11 cellular contexts compared by ENCODE assay signal in the genomic region with DNA sequence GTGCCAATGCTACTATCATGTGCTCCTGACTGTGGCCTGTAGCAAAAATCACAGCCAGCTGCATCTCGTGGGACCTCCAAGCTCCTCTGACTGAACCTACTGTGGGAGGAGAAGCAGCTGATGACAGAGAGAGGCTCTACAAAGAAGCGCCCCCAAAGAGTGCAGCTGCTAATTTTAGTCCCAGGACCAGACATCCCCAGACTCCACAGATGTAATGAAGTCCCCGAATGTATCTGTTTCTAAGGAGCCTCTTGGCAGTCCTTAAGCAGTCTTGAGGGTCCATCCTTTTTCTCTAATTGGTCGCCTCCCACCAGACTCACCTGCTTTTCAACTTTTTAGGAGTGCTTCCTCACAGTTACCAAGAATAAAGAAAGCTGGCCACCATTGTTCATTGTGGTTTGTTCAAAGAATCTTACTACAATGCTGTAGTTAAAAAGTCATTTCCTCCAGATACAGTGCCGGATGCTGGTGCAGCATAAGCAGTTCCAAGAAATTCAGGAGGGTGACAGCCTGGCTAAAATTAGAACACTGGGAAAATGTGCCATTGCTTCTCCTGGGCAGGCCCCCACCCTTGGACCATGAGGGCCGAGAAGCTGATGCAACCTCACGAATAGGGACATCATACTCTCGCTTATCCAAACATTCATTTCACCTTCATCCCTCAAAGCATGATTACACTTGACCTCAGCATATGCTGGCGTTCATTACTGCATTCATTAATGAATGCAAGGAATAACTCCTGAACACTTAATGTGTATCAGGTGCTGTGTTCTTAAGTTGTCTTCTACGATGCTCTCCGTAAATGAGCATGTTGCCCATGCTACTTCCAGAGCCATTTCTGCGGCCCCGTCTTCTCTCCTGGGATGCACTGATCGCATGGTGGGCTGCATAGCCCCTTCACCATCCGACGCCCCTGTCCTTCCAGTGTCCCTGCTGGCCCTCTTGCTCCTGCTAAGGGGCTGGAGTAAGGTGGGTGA.
DNase-seq lines count a peak whose midpoint lies in the region; ATAC-seq and TF ChIP-seq lines count a peak whose summit lies in the region.
"Had no signal": no experiment of that assay in that cellular context is flagged by ENCODE, and none has a peak within 500 bp of the region (broad histone marks: within the 10 kb centered on the region; RNA-seq: fewer than 3 reads in every experiment).

No MANE protein-coding gene starts in this region.

- peaks cover 93% of the 10 kb centered on the region for H3K4me1 Mint-ChIP-seq in activated CD8-positive, alpha-beta T cell treated with anti-CD3 and anti-CD28 coated beads, Interleukin-2, amount 10 ng/mL, durations not matched to agents 7 days and 5 days (ENCODE audit: low read depth)

- DNase-seq in activated CD8-positive, alpha-beta T cell treated with anti-CD3 and anti-CD28 coated beads, Interleukin-2, amount 10 ng/mL, durations not matched to agents 7 days and 5 days, result peak; percentile 75
- peak in 4 of 5 donors; percentile 62 to 75 (median 70) for DNase-seq in heart left ventricle
- peak; percentile 17 for DNase-seq in stimulated activated CD4-positive, alpha-beta T cell treated with anti-CD3 and anti-CD28 coated beads, Interleukin-4, amount 100 ng/mL, for 24 hours
- no peak for DNase-seq in ascending aorta (ENCODE audit: low spot score in 2 of 2)
- DNase-seq: cortex of kidney, NCI-H1417, SW 1271 had no signal

- CTCF ChIA-PET in HEK293 (lab: Yijun Ruan, JAX), result no interaction called here
- CTCF ChIA-PET in activated CD8-positive, alpha-beta T cell treated with anti-CD3 and anti-CD28 coated beads, Interleukin-2, amount 10 ng/mL, durations not matched to agents 7 days and 5 days (lab: Charles Lee), result interaction anchor here (0.6 to 1.4 kb wide), 3 partner anchors 9 to 50 kb away, joined by 3 read pairs; no protein-coding TSS in a partner anchor

- H3K4me3 Mint-ChIP-seq in activated CD8-positive, alpha-beta T cell treated with anti-CD3 and anti-CD28 coated beads, Interleukin-2, amount 10 ng/mL, durations not matched to agents 7 days and 5 days, result peak overlapping the region; percentile 37

- H3K27ac Mint-ChIP-seq in activated CD8-positive, alpha-beta T cell treated with anti-CD3 and anti-CD28 coated beads, Interleukin-2, amount 10 ng/mL, durations not matched to agents 7 days and 5 days, result peak overlapping the region; percentile 93

- H3K36me3 ChIP-seq in HEK293 (ENCODE audit: control insufficient read depth in 2 of 2, insufficient read depth in 1 of 2, low read length in 2 of 2), result no peaks in the 10 kb centered on the region
- no peaks in the 10 kb centered on the region for H3K36me3 ChIP-seq in heart left ventricle
- no peaks in the 10 kb centered on the region for H3K36me3 ChIP-seq in ascending aorta

- TF ChIP-seq POLR2A in heart left ventricle (IDR thresholded peaks at IDR 0.05), result no peak

- no peaks in the 10 kb centered on the region for H3K27me3 Mint-ChIP-seq in activated CD8-positive, alpha-beta T cell treated with anti-CD3 and anti-CD28 coated beads, Interleukin-2, amount 10 ng/mL, durations not matched to agents 7 days and 5 days (ENCODE audit: low read depth)

- intact Hi-C loops in heart left ventricle (cut with DNase I) (loop anchor here in 6 of 10 donors (2.0 to 10.0 kb wide), 7 partner anchors 58 to 100 kb away; no protein-coding TSS in a partner anchor), ascending aorta (cut with DNase I) (no loop called here)

- peak; percentile 67 for ATAC-seq in activated CD8-positive, alpha-beta T cell treated with anti-CD3 and anti-CD28 coated beads, Interleukin-2, amount 10 ng/mL, durations not matched to agents 7 days and 5 days
- ATAC-seq in heart left ventricle (peak; percentile 87 to 93 (median 90)), GM21786 (IDR thresholded peaks at IDR 0.05; ENCODE audit: unreplicated experiment) (no peak), HG02678 (IDR thresholded peaks at IDR 0.05; ENCODE audit: unreplicated experiment) (no peak), GM18873 (IDR thresholded peaks at IDR 0.05; ENCODE audit: low FRiP score, unreplicated experiment) (no peak)

- TF ChIP-seq CTCF in HEK293 (tag by site-specific recombination; IDR thresholded peaks at IDR 0.05) (no peak), heart left ventricle (IDR thresholded peaks at IDR 0.05) (no peak), ascending aorta (IDR thresholded peaks at IDR 0.05) (no peak)

- H3K36me3 Mint-ChIP-seq in activated CD8-positive, alpha-beta T cell treated with anti-CD3 and anti-CD28 coated beads, Interleukin-2, amount 10 ng/mL, durations not matched to agents 7 days and 5 days (ENCODE audit: low read depth), result peaks cover 61% of the 10 kb centered on the region

- POLR2A ChIA-PET in HEK293 (lab: Yijun Ruan, JAX), result no interaction called here
- POLR2A ChIA-PET in activated CD8-positive, alpha-beta T cell treated with anti-CD3 and anti-CD28 coated beads, Interleukin-2, amount 10 ng/mL, durations not matched to agents 7 days and 5 days (lab: Charles Lee), result interaction anchor here (0.6 to 1.4 kb wide), 6 partner anchors 9 to 66 kb away, joined by 3 to 8 read pairs (median 6); partner anchors contain the start of gene LY86

- H3K4me1 ChIP-seq in HEK293 (ENCODE audit: control insufficient read depth, insufficient read depth, low read length) (no peaks in the 10 kb centered on the region), heart left ventricle (peaks cover 0 to 77% (median 33%) of the 10 kb centered on the region in 12 donors), ascending aorta (no peaks in the 10 kb centered on the region)

- H3K27me3 ChIP-seq in heart left ventricle, result no peaks in the 10 kb centered on the region
- no peaks in the 10 kb centered on the region for H3K27me3 ChIP-seq in ascending aorta

- H3K9me3 Mint-ChIP-seq in activated CD8-positive, alpha-beta T cell treated with anti-CD3 and anti-CD28 coated beads, Interleukin-2, amount 10 ng/mL, durations not matched to agents 7 days and 5 days (ENCODE audit: insufficient read depth), result peaks cover 7% of the 10 kb centered on the region

- no peaks in the 10 kb centered on the region for H3K9me3 ChIP-seq in HEK293 (ENCODE audit: control insufficient read depth, insufficient read depth, low read depth, low read length)
- H3K9me3 ChIP-seq in heart left ventricle, result no peaks in the 10 kb centered on the region
- no peaks in the 10 kb centered on the region for H3K9me3 ChIP-seq in ascending aorta

- WGBS in heart left ventricle, 4 donors, result 49 to 53% (median 52%) methylated on average over 16 of the region's 16 CpGs

- H3K27ac ChIP-seq in HEK293 (ENCODE audit: extremely low read depth, low read depth, low read length), result no peak overlapping the region
- H3K27ac ChIP-seq in heart left ventricle, result peak overlapping the region in 11 of 12 donors; percentile 34 to 83 (median 73)
- H3K27ac ChIP-seq in ascending aorta, result no peak overlapping the region

- H3K4me3 ChIP-seq in HEK293 (ENCODE audit: low read depth, low read length) (no peak overlapping the region), heart left ventricle (no peak overlapping the region), ascending aorta (no peak overlapping the region)

TF ChIP-seq in HEK293, 187 proteins besides CTCF, POLR2A, EP300 and RAD21:
- TF ChIP-seq, protein P1, sequence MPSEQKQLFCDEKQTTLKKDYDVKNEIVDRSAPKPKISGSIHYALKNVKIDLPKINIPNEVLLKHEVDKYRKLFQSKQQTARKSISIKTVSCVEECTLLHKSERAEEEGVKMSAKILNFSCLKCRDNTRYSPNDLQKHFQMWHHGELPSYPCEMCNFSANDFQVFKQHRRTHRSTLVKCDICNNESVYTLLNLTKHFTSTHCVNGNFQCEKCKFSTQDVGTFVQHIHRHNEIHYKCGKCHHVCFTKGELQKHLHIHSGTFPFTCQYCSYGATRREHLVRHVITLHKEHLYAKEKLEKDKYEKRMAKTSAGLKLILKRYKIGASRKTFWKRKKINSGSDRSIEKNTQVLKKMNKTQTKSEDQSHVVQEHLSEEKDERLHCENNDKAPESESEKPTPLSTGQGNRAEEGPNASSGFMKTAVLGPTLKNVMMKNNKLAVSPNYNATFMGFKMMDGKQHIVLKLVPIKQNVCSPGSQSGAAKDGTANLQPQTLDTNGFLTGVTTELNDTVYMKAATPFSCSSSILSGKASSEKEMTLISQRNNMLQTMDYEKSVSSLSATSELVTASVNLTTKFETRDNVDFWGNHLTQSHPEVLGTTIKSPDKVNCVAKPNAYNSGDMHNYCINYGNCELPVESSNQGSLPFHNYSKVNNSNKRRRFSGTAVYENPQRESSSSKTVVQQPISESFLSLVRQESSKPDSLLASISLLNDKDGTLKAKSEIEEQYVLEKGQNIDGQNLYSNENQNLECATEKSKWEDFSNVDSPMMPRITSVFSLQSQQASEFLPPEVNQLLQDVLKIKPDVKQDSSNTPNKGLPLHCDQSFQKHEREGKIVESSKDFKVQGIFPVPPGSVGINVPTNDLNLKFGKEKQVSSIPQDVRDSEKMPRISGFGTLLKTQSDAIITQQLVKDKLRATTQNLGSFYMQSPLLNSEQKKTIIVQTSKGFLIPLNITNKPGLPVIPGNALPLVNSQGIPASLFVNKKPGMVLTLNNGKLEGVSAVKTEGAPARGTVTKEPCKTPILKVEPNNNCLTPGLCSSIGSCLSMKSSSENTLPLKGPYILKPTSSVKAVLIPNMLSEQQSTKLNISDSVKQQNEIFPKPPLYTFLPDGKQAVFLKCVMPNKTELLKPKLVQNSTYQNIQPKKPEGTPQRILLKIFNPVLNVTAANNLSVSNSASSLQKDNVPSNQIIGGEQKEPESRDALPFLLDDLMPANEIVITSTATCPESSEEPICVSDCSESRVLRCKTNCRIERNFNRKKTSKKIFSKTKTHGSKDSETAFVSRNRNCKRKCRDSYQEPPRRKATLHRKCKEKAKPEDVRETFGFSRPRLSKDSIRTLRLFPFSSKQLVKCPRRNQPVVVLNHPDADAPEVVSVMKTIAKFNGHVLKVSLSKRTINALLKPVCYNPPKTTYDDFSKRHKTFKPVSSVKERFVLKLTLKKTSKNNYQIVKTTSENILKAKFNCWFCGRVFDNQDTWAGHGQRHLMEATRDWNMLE (tag by site-specific recombination; conservative IDR thresholded peaks at IDR 0.05; ENCODE audit: low read depth), result 0 out of 2 replicates have a peak, but pooled peaks have one; percentile 18
- no peak for TF ChIP-seq MZF1 (tag by site-specific recombination; IDR thresholded peaks at IDR 0.05; ENCODE audit: borderline replicate concordance)
- TF ChIP-seq SP7 (tag by site-specific recombination; IDR thresholded peaks at IDR 0.05), result no peak
- no peak for TF ChIP-seq ZNF169 (tag by site-specific recombination; IDR thresholded peaks at IDR 0.05)
- no peak for TF ChIP-seq ZNF23 (tag by site-specific recombination; IDR thresholded peaks at IDR 0.05; ENCODE audit: borderline replicate concordance)
- no peak for TF ChIP-seq ZNF548 (tag by site-specific recombination; IDR thresholded peaks at IDR 0.05)
- no peak for TF ChIP-seq ZNF521 (tag by site-specific recombination; IDR thresholded peaks at IDR 0.05)
- TF ChIP-seq OVOL3 (tag by site-specific recombination; IDR thresholded peaks at IDR 0.05), result no peak

Comparison
In these comparisons a context has a peak if more than half of its experiments do, and no peak if none do; other contexts are left out.
1. H3K27ac ChIP-seq: peak in heart left ventricle (11 of 12); none in HEK293 (single experiment) and ascending aorta (0 of 2).
2. ATAC-seq: peak in activated CD8-positive, alpha-beta T cell treated with anti-CD3 and anti-CD28 coated beads, Interleukin-2, amount 10 ng/mL, durations not matched to agents 7 days and 5 days (single experiment) and heart left ventricle (4 of 4); none in GM21786 (single experiment), HG02678 (single experiment) and GM18873 (single experiment).
3. DNase-seq: peak in activated CD8-positive, alpha-beta T cell treated with anti-CD3 and anti-CD28 coated beads, Interleukin-2, amount 10 ng/mL, durations not matched to agents 7 days and 5 days (single experiment), heart left ventricle (4 of 5) and stimulated activated CD4-positive, alpha-beta T cell treated with anti-CD3 and anti-CD28 coated beads, Interleukin-4, amount 100 ng/mL, for 24 hours (single experiment); none in ascending aorta (0 of 2).